ENCODE assay signal across 1 cellular context in genomic region chr7:108028111-108028510, GRCh38.
TF ChIP-seq lines count a peak whose summit lies in the region.

No MANE protein-coding gene starts in this region.

TF ChIP-seq in HepG2, 621 proteins besides CTCF, POLR2A, EP300 and RAD21 (continued from another document and continues in another):
- TF ChIP-seq ZNF503 (CRISPR knock-in tag; IDR thresholded peaks at IDR 0.05) (peak; percentile 90), SOX6 (IDR thresholded peaks at IDR 0.05) (no peak), SOX6 (CRISPR knock-in tag; IDR thresholded peaks at IDR 0.05) (peak; percentile 87), ZNF713 (CRISPR knock-in tag; IDR thresholded peaks at IDR 0.05) (no peak), HINFP (CRISPR knock-in tag; IDR thresholded peaks at IDR 0.05; ENCODE audit: low read depth) (no peak), RORA (CRISPR knock-in tag; IDR thresholded peaks at IDR 0.05) (no peak), GTF2F1 (IDR thresholded peaks at IDR 0.05; ENCODE audit: low read length) (no peak), ZFP62 (CRISPR knock-in tag; IDR thresholded peaks at IDR 0.05) (no peak), ZNF263 (CRISPR knock-in tag; IDR thresholded peaks at IDR 0.05) (no peak), FOXK2 (IDR thresholded peaks at IDR 0.05) (no peak), HIVEP1 (CRISPR knock-in tag; IDR thresholded peaks at IDR 0.05) (no peak), SALL1 (CRISPR knock-in tag; IDR thresholded peaks at IDR 0.05) (0 out of 2 replicates have a peak, but pooled peaks have one; percentile 20), PLRG1 (conservative IDR thresholded peaks at IDR 0.05) (no peak), SP1 (IDR thresholded peaks at IDR 0.05) (no peak), SP1 (CRISPR knock-in tag; IDR thresholded peaks at IDR 0.05) (no peak), GATAD2A (CRISPR knock-in tag; IDR thresholded peaks at IDR 0.05) (peak; percentile 88), THAP7 (CRISPR knock-in tag; IDR thresholded peaks at IDR 0.05) (no peak), FOXK1 (CRISPR knock-in tag; IDR thresholded peaks at IDR 0.05; ENCODE audit: borderline replicate concordance, low read depth) (peak; percentile 83; the same call in 1 of the 2 replicates), ZNF101 (CRISPR knock-in tag; IDR thresholded peaks at IDR 0.05; ENCODE audit: borderline replicate concordance, low read depth) (no peak), ATF3 (CRISPR knock-in tag; IDR thresholded peaks at IDR 0.05) (no peak), ZNF230 (CRISPR knock-in tag; IDR thresholded peaks at IDR 0.05) (no peak), PTBP1 (IDR thresholded peaks at IDR 0.05; ENCODE audit: low read depth, low read length, poor library complexity, severe bottlenecking) (no peak), AKAP8 (CRISPR knock-in tag; IDR thresholded peaks at IDR 0.05) (no peak), ZMAT5 (CRISPR knock-in tag; IDR thresholded peaks at IDR 0.05; ENCODE audit: borderline replicate concordance, low read depth) (no peak), MAZ (IDR thresholded peaks at IDR 0.05; ENCODE audit: borderline replicate concordance, low read depth, low read length) (no peak), MAZ (CRISPR knock-in tag; IDR thresholded peaks at IDR 0.05; ENCODE audit: low read depth) (no peak), KAT8 (CRISPR knock-in tag; IDR thresholded peaks at IDR 0.05) (no peak), HMG20B (CRISPR knock-in tag; conservative IDR thresholded peaks at IDR 0.05) (peak; percentile 89), ZBED4 (CRISPR knock-in tag; IDR thresholded peaks at IDR 0.05; ENCODE audit: borderline replicate concordance) (no peak), CBFB (CRISPR knock-in tag; IDR thresholded peaks at IDR 0.05) (peak; percentile 46; the same call in 1 of the 2 replicates), ZNF275 (CRISPR knock-in tag; IDR thresholded peaks at IDR 0.05; ENCODE audit: borderline replicate concordance) (no peak), HOXA7 (CRISPR knock-in tag; IDR thresholded peaks at IDR 0.05) (no peak), ATAD3A (CRISPR knock-in tag; IDR thresholded peaks at IDR 0.05) (no peak), HDAC1 (CRISPR knock-in tag; IDR thresholded peaks at IDR 0.05) (peak; percentile 57), ZNF3 (CRISPR knock-in tag; IDR thresholded peaks at IDR 0.05) (no peak), ZNF777 (CRISPR knock-in tag; IDR thresholded peaks at IDR 0.05) (no peak), TRIM24 (CRISPR knock-in tag; IDR thresholded peaks at IDR 0.05) (no peak), ZNF674 (CRISPR knock-in tag; IDR thresholded peaks at IDR 0.05; ENCODE audit: low read depth) (no peak), ZZZ3 (CRISPR knock-in tag; IDR thresholded peaks at IDR 0.05; ENCODE audit: borderline replicate concordance) (no peak), FLYWCH1 (CRISPR knock-in tag; IDR thresholded peaks at IDR 0.05) (no peak), MEIS2 (CRISPR knock-in tag; IDR thresholded peaks at IDR 0.05) (no peak), MLX (CRISPR knock-in tag; IDR thresholded peaks at IDR 0.05) (no peak), THAP11 (CRISPR knock-in tag; IDR thresholded peaks at IDR 0.05) (peak; percentile 47; the same call in 1 of the 2 replicates), ZNF773 (CRISPR knock-in tag; IDR thresholded peaks at IDR 0.05; ENCODE audit: borderline replicate concordance) (no peak), HHEX (CRISPR knock-in tag; IDR thresholded peaks at IDR 0.05) (peak; percentile 99), EHMT2 (IDR thresholded peaks at IDR 0.05; ENCODE audit: borderline replicate concordance, low read depth, low read length) (no peak), ZNF530 (CRISPR knock-in tag; IDR thresholded peaks at IDR 0.05; ENCODE audit: low read depth) (no peak), CREB1 (IDR thresholded peaks at IDR 0.05) (no peak), CREB1 (CRISPR knock-in tag; IDR thresholded peaks at IDR 0.05) (no peak), ZNF547 (CRISPR knock-in tag; IDR thresholded peaks at IDR 0.05) (no peak), ATF2 (CRISPR knock-in tag; IDR thresholded peaks at IDR 0.05) (no peak; the same call in 1 of the 2 replicates), STAT6 (CRISPR knock-in tag; IDR thresholded peaks at IDR 0.05; ENCODE audit: borderline replicate concordance) (no peak), HNRNPL (IDR thresholded peaks at IDR 0.05; ENCODE audit: low read depth, low read length) (no peak), RXRB (CRISPR knock-in tag; IDR thresholded peaks at IDR 0.05; ENCODE audit: borderline replicate concordance) (peak; percentile 75), MXI1 (IDR thresholded peaks at IDR 0.05; ENCODE audit: borderline replicate concordance, low read depth, low read length) (no peak), ZNF143 (CRISPR knock-in tag; IDR thresholded peaks at IDR 0.05) (peak; percentile 49), PRMT3 (CRISPR knock-in tag; IDR thresholded peaks at IDR 0.05; ENCODE audit: borderline replicate concordance, low read depth) (no peak), ZFP91 (CRISPR knock-in tag; IDR thresholded peaks at IDR 0.05; ENCODE audit: borderline replicate concordance) (no peak), SKI (IDR thresholded peaks at IDR 0.05; ENCODE audit: partially characterized antibody) (peak; percentile 86), NFIB (CRISPR knock-in tag; IDR thresholded peaks at IDR 0.05; ENCODE audit: borderline replicate concordance) (no peak), ZNF333 (CRISPR knock-in tag; IDR thresholded peaks at IDR 0.05; ENCODE audit: borderline replicate concordance) (no peak)
